8 cellular contexts compared by ENCODE assay signal in the genomic region with DNA sequence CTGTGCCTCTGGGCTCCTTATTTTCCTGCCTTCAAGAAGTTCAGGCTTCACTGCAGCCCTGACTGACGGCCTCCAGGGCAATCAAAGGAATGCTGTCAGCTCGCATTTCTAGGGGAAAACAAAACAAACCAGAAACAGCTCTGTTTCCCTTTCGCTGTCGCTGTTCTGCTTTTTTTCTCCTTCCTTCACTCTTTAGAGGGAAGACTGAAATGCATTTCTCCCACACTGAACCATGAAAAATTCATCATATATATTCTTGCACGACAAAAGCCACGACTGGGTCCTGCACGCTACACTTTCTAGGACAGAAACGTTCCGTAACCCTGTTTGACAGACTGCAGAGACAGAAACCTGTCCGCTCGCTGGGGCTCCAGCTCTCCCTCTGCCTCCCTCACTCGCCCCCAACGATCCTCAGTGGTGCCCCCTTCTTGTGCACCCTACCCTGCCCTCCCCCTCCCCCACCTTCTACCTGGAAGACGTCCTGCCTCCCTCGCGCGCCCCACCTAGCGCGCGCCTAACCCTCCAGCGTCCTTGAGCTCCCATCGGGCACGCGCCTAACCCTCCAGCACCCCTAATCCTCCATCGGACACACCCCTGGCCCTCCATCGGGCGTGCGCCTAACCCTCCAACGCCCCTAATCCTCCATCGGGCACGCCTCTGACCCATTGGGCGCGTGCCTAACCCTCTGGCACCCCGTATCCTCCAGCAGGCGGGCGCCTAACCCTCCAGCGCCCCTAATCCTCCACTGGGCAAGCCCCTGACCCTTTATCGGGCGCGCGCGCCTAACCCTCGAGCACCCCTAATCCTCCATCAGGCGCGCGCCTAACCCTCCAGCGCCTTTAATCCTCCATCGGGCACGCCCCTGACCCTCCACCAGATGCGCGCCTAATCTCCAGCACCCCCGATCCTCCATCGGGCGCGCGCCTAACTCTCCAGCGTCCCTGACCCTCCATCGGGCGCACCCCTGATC. TPM values are rescaled to one million over a fixed set of nuclear protein-coding genes. Genes with fewer than 3 reads are reported as not detected.
DNase-seq lines count a peak whose midpoint lies in the region; ATAC-seq, FAIRE-seq and TF ChIP-seq lines count a peak whose summit lies in the region.

No MANE protein-coding gene starts in this region.

- H2AFZ ChIP-seq in keratinocyte (ENCODE audit: control insufficient read depth, low read length), result peak overlapping the region; percentile 42

- H3K9me3 Mint-ChIP-seq in stimulated activated memory B cell treated with anti-CD40 and anti-IgM and Interleukin-4, amounts not matched to agents 10 μg/mL and 1 μg/mL and 100 μg/mL, for 72 hours, result no peaks in the 10 kb centered on the region

- peak overlapping the region; percentile 53 for H3K4me3 ChIP-seq in left ventricle myocardium inferior
- peak overlapping the region; percentile 30 to 49 for H3K4me3 ChIP-seq in ascending aorta
- H3K4me3 ChIP-seq in keratinocyte (ENCODE audit: control insufficient read depth in 2 of 3, extremely low read depth in 1 of 3, insufficient read depth in 2 of 3, low read depth in 1 of 3, low read length in 3 of 3), result peak overlapping the region; percentile 4 to 48 (median 37)

- intact Hi-C loops in left ventricle myocardium inferior (cut with micrococcal nuclease) (no loop called here), cardiac septum (cut with DNase I) (no loop called here), ascending aorta (cut with DNase I) (no loop called here)

- no peaks in the 10 kb centered on the region for H3K9me3 ChIP-seq in left ventricle myocardium inferior (replicated peaks)
- no peaks in the 10 kb centered on the region for H3K9me3 ChIP-seq in ascending aorta
- no peaks in the 10 kb centered on the region for H3K9me3 ChIP-seq in keratinocyte (ENCODE audit: control insufficient read depth, low read depth, low read length)

- no peak for DNase-seq in left ventricle myocardium inferior
- DNase-seq in cardiac septum (ENCODE audit: low spot score), result no peak
- DNase-seq in ascending aorta (ENCODE audit: low spot score in 2 of 2), result no peak
- no peak for DNase-seq in keratinocyte (ENCODE audit: low read depth, low spot score)
- no peak for DNase-seq in NCI-H128 (lab: John Stamatoyannopoulos, UW; ENCODE audit: unreplicated experiment)
- DNase-seq in cortex of kidney (lab: John Stamatoyannopoulos, UW), result no peak

- no peak overlapping the region for H3K9ac ChIP-seq in keratinocyte (ENCODE audit: control insufficient read depth, extremely low read depth, insufficient read depth, low read length)

- H3K27ac ChIP-seq in left ventricle myocardium inferior (replicated peaks), result no peak overlapping the region
- H3K27ac ChIP-seq in ascending aorta, result no peak overlapping the region
- no peak overlapping the region for H3K27ac ChIP-seq in keratinocyte (ENCODE audit: control insufficient read depth, insufficient read depth, low read length)

- H3K36me3 ChIP-seq in left ventricle myocardium inferior (no peaks in the 10 kb centered on the region), ascending aorta (no peaks in the 10 kb centered on the region), keratinocyte (ENCODE audit: control insufficient read depth in 2 of 2, extremely low read depth in 1 of 2, insufficient read depth in 2 of 2, low read length in 2 of 2) (no peaks in the 10 kb centered on the region)

- FAIRE-seq in keratinocyte (lab: Jason Lieb, UNC), result no peak

- H3K27me3 Mint-ChIP-seq in stimulated activated memory B cell treated with anti-CD40 and anti-IgM and Interleukin-4, amounts not matched to agents 10 μg/mL and 1 μg/mL and 100 μg/mL, for 72 hours, result peaks cover 43% of the 10 kb centered on the region

- TF ChIP-seq CTCF in left ventricle myocardium inferior (IDR thresholded peaks at IDR 0.05; ENCODE audit: borderline replicate concordance) (no peak), ascending aorta (IDR thresholded peaks at IDR 0.05) (no peak), keratinocyte (optimal IDR thresholded peaks at IDR 0.05 in 1 of 3, IDR thresholded peaks at IDR 0.05 in 1 of 3, conservative IDR thresholded peaks at IDR 0.05 in 1 of 3; ENCODE audit: extremely low read depth in 1 of 3, insufficient read depth in 2 of 3, low read length in 3 of 3) (no peak)

- peaks cover 7% of the 10 kb centered on the region for H3K4me1 Mint-ChIP-seq in stimulated activated memory B cell treated with anti-CD40 and anti-IgM and Interleukin-4, amounts not matched to agents 10 μg/mL and 1 μg/mL and 100 μg/mL, for 72 hours

- H3K4me2 ChIP-seq in keratinocyte (ENCODE audit: control insufficient read depth, extremely low read depth, insufficient read depth, low read depth, low read length), result peak overlapping the region; percentile 65

- H3K27ac Mint-ChIP-seq in stimulated activated memory B cell treated with anti-CD40 and anti-IgM and Interleukin-4, amounts not matched to agents 10 μg/mL and 1 μg/mL and 100 μg/mL, for 72 hours, result no peak overlapping the region

- H3K27me3 ChIP-seq in left ventricle myocardium inferior (ENCODE audit: low read depth) (peaks cover 84% of the 10 kb centered on the region), ascending aorta (no peaks in the 10 kb centered on the region), keratinocyte (ENCODE audit: control insufficient read depth, extremely low read depth, insufficient read depth, low read length) (no peaks in the 10 kb centered on the region)

- H3K4me3 Mint-ChIP-seq in stimulated activated memory B cell treated with anti-CD40 and anti-IgM and Interleukin-4, amounts not matched to agents 10 μg/mL and 1 μg/mL and 100 μg/mL, for 72 hours, result peak overlapping the region; percentile 47

- no peaks in the 10 kb centered on the region for H4K20me1 ChIP-seq in keratinocyte (ENCODE audit: control insufficient read depth, extremely low read depth, insufficient read depth, low read length)

- dilution Hi-C loops in keratinocyte (cut with MboI; ENCODE audit: extremely low pct_ligation_motif_present, low sequenced_read_pairs), result no loop called here

- H3K9me1 ChIP-seq in keratinocyte (ENCODE audit: control insufficient read depth, extremely low read depth, insufficient read depth, low read length), result no peaks in the 10 kb centered on the region

- no peaks in the 10 kb centered on the region for H3K36me3 Mint-ChIP-seq in stimulated activated memory B cell treated with anti-CD40 and anti-IgM and Interleukin-4, amounts not matched to agents 10 μg/mL and 1 μg/mL and 100 μg/mL, for 72 hours

- no peaks in the 10 kb centered on the region for H3K79me2 ChIP-seq in keratinocyte (ENCODE audit: control insufficient read depth, insufficient read depth, low read length)

- ATAC-seq in stimulated activated memory B cell treated with anti-CD40 and anti-IgM and Interleukin-4, amounts not matched to agents 10 μg/mL and 1 μg/mL and 100 μg/mL, for 72 hours, result no peak
- ATAC-seq in HG02642 (IDR thresholded peaks at IDR 0.05; ENCODE audit: poor library complexity, unreplicated experiment), result no peak

- H3K4me1 ChIP-seq in left ventricle myocardium inferior, result no peaks in the 10 kb centered on the region
- H3K4me1 ChIP-seq in ascending aorta, result no peaks in the 10 kb centered on the region
- no peaks in the 10 kb centered on the region for H3K4me1 ChIP-seq in keratinocyte (ENCODE audit: control insufficient read depth, extremely low read depth, insufficient read depth, low read length)

RNA-seq across cellular contexts. Expression of a gene that starts 37.1 kb away (rescaled TPM):
- total RNA-seq in left ventricle myocardium inferior (not detected), cardiac septum (not detected), ascending aorta (not detected)
- 0.05 TPM in 1 of 3 replicates, not detected in the others for polyA plus RNA-seq in keratinocyte
- not detected for polyA plus RNA-seq in keratinocyte (2011; ENCODE audit: low read depth)
- polyA plus RNA-seq in keratinocyte (2011; cell fraction: cytosol; rRNA removed), result not detected in 2 replicates
- polyA plus RNA-seq in keratinocyte (2011; cell fraction: nucleus; rRNA removed), result 0.07 and 0.09 TPM in 2 replicates
- polyA plus RNA-seq in keratinocyte (2012; ENCODE audit: low replicate concordance), result not detected in 2 replicates
- polyA minus RNA-seq in keratinocyte, result not detected in 3 replicates
- polyA minus RNA-seq in keratinocyte (2011; cell fraction: cytosol; rRNA and poly(A)+ RNA removed), result not detected
- polyA minus RNA-seq in keratinocyte (2011; cell fraction: nucleus; rRNA and poly(A)+ RNA removed), result 0.53 and 1.0 TPM in 2 replicates
